ENCODE assay signal across 8 cellular contexts in the genomic region with DNA sequence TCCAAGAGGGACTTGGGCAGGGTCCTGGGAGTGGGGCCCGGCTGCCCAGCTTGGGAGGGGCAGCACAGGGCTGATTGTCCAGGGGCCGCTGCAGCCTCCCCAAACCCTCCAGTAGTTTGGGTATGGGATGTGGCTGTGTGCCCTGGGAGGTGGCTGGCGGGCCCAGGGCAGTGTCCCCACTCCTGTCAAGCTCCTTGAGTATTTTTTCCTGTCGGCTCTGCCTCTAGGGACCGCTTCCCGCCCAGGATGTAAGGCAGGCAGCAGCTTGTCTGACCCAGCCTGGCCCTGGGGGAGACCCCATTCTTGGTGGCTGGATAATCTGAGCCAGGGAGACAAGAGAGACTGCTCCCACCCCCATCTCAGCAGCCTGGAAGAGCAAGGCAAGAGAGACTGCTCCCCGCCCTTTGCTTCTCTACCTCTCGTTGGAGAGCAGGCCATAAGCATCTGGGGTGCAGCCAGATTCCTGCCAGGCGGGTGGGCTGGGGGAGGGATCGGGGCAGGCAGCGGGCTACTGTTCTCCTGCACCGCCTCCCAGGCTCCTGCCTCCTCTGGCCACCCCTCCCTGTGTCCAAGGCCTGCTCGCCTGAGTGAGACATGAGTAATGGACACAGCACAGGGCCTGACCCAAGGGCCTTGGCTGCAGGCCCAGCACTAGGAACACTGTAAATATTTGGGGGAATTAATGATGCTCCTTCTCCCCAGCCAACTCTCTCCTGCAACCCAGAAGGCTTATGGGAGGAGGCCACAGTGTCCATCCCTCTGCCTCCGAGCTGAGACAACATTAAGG. TPM values are rescaled to one million over a fixed set of nuclear protein-coding genes. Genes with fewer than 3 reads are reported as not detected.
DNase-seq lines count a peak whose midpoint lies in the region; ATAC-seq and TF ChIP-seq lines count a peak whose summit lies in the region.

No MANE protein-coding gene starts in this region.

- no peaks in the 10 kb centered on the region for H3K36me3 ChIP-seq in RWPE2 (ENCODE audit: low read depth)

- ATAC-seq in RWPE2 (ENCODE audit: low read depth) (peak; percentile 93), omental fat pad (ENCODE audit: low FRiP score) (peak; percentile 62), HG03565 (IDR thresholded peaks at IDR 0.05; ENCODE audit: unreplicated experiment) (no peak), GM21381 (IDR thresholded peaks at IDR 0.05; ENCODE audit: unreplicated experiment) (no peak)

- H3K4me3 ChIP-seq in RWPE2 (ENCODE audit: severe bottlenecking): no peak overlapping the region

- TF ChIP-seq CTCF in RWPE2 (IDR thresholded peaks at IDR 0.05; ENCODE audit: poor library complexity, severe bottlenecking) (no peak), omental fat pad (IDR thresholded peaks at IDR 0.05) (no peak)

- DNase-seq in DMS79 treated with DMSO at 0.1 percent for 48 hours (lab: John Stamatoyannopoulos, UW): peak; percentile 33
- DNase-seq in RWPE2 (ENCODE audit: low spot score): no peak
- peak; percentile 82 for DNase-seq in fibroblast of the conjunctiva (ENCODE audit: low read depth)
- DNase-seq in omental fat pad (ENCODE audit: low spot score): no peak
- DNase-seq in NCI-H510A treated with DMSO at 0.1 percent for 48 hours (lab: John Stamatoyannopoulos, UW): no peak
- DNase-seq in anterior cingulate cortex (lab: John Stamatoyannopoulos, UW): no peak

- H3K4me1 ChIP-seq in RWPE2 (ENCODE audit: insufficient read depth, poor library complexity, severe bottlenecking): peaks cover 21% of the 10 kb centered on the region

- peak overlapping the region; percentile 80 for H3K27ac ChIP-seq in RWPE2 (ENCODE audit: poor library complexity, severe bottlenecking)

- H3K27me3 ChIP-seq in RWPE2 (ENCODE audit: insufficient read depth, poor library complexity, severe bottlenecking): no peaks in the 10 kb centered on the region

- H3K9me3 ChIP-seq in RWPE2 (ENCODE audit: severe bottlenecking): no peaks in the 10 kb centered on the region

RNA-seq across cellular contexts. Expression of a gene that starts 18.4 kb away (rescaled TPM):
- 10 to 100 TPM; 28.5 to 99.8 (median 41.2) TPM for total RNA-seq in omental fat pad

RNA-seq across cellular contexts. Expression of a gene that starts 42.5 kb away (rescaled TPM):
- total RNA-seq in omental fat pad: under 1 TPM in 1 of 4 donors, not detected in 3; 0.28 TPM

RNA-seq across cellular contexts. Expression of a gene that starts 57.6 kb away (rescaled TPM):
- 10 to 100 TPM; 42.2 to 72.7 (median 50.7) TPM for total RNA-seq in omental fat pad

Comparison
In these comparisons a context has a peak if more than half of its experiments do, and no peak if none do; other contexts are left out.
1. DNase-seq: peak in DMS79 treated with DMSO at 0.1 percent for 48 hours (single experiment) and fibroblast of the conjunctiva (single experiment); none in RWPE2 (single experiment), omental fat pad (single experiment), NCI-H510A treated with DMSO at 0.1 percent for 48 hours (single experiment) and anterior cingulate cortex (0 of 58).
2. ATAC-seq: peak in RWPE2 (single experiment) and omental fat pad (single experiment); none in HG03565 (single experiment) and GM21381 (single experiment).